8 cellular contexts compared by ENCODE assay signal in genomic region chr6:133923938-133924593, GRCh38. TPM values are rescaled to one million over a fixed set of nuclear protein-coding genes. Genes with fewer than 3 reads are reported as not detected.
DNase-seq lines count a peak whose midpoint lies in the region; ATAC-seq lines count a peak whose summit lies in the region.

No MANE protein-coding gene starts in this region.

- DNase-seq in CD1c-positive myeloid dendritic cell (ENCODE audit: extremely low spot score): peak; percentile 65
- peak; percentile 75 to 83 for DNase-seq in NCI-H524 (lab: John Stamatoyannopoulos, UW)
- DNase-seq in activated CD4-positive, alpha-beta T cell treated with anti-CD3 and anti-CD28 coated beads for 4 hours: peak; percentile 31 to 61
- peak; percentile 58 for DNase-seq in ecto neural progenitor cell (ENCODE audit: low spot score)
- peak; percentile 81 to 90 for DNase-seq in lung microvascular endothelial cell (ENCODE audit: low read depth in 2 of 2)
- peak; percentile 12 to 13 for DNase-seq in stimulated activated CD8-positive, alpha-beta memory T cell treated with anti-CD3 and anti-CD28 coated beads, Interleukin-4, amount 100 ng/mL, for 4 hours (ENCODE audit: low read depth in 2 of 2, low spot score in 1 of 2)

- peak; percentile 86 for ATAC-seq in GM19043 (IDR thresholded peaks at IDR 0.05; ENCODE audit: low read depth, unreplicated experiment)
- ATAC-seq in HG03457 (IDR thresholded peaks at IDR 0.05; ENCODE audit: unreplicated experiment): peak; percentile 71

RNA-seq across cellular contexts. Expression of gene TBPL1, which starts 29.0 kb away (rescaled TPM):
- 13.3 and 34.3 TPM in 2 replicates for total RNA-seq in lung microvascular endothelial cell

RNA-seq across cellular contexts. Expression of gene TCF21, which starts 35.2 kb away (rescaled TPM):
- total RNA-seq in lung microvascular endothelial cell: not detected in 2 replicates

Comparison
In these comparisons a context has a peak if more than half of its experiments do, and no peak if none do; other contexts are left out.
1. Peak in every context shown above with its lines: DNase-seq and ATAC-seq.
2. DNase-seq: peak in every context shown above with its lines; median percentile 86 in lung microvascular endothelial cell; 79 in NCI-H524; 65 in CD1c-positive myeloid dendritic cell; 58 in ecto neural progenitor cell; 46 in activated CD4-positive, alpha-beta T cell treated with anti-CD3 and anti-CD28 coated beads for 4 hours; 12 in stimulated activated CD8-positive, alpha-beta memory T cell treated with anti-CD3 and anti-CD28 coated beads, Interleukin-4, amount 100 ng/mL, for 4 hours.